ENCODE assay signal across 1 cellular context in the genomic region with DNA sequence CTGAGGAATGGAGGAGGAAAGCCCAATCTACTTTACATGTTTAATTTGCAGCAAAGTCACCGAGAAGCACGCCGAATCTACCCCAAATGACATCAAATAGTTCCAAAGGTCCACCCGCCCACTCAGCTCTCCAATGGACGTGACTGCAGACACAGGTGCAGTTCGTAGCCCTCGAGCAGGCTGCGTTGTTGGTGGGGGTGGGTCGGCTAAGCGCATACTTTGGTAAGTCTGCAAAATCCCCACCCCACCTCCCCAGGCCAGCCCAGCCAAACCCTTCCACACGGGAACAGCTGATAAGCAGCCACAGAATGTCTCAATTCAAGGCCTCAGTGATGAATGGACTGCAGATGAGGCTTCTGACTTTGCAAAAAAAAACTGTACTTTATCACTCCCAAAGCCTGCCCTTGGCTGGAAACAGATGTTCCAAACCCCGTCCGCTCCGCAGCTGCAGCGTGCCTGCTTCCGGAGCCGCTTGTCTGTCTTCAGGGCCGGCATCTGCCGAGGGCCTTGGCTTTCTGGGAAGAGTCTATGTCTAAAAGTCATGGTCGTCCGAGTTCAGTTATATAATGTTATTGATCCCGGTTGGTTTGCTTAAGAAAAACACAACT.
TF ChIP-seq lines count a peak whose summit lies in the region.

No MANE protein-coding gene starts in this region.

TF ChIP-seq in HepG2, 621 proteins besides CTCF, POLR2A, EP300 and RAD21 (continued from another document):
- TF ChIP-seq, protein P1, sequence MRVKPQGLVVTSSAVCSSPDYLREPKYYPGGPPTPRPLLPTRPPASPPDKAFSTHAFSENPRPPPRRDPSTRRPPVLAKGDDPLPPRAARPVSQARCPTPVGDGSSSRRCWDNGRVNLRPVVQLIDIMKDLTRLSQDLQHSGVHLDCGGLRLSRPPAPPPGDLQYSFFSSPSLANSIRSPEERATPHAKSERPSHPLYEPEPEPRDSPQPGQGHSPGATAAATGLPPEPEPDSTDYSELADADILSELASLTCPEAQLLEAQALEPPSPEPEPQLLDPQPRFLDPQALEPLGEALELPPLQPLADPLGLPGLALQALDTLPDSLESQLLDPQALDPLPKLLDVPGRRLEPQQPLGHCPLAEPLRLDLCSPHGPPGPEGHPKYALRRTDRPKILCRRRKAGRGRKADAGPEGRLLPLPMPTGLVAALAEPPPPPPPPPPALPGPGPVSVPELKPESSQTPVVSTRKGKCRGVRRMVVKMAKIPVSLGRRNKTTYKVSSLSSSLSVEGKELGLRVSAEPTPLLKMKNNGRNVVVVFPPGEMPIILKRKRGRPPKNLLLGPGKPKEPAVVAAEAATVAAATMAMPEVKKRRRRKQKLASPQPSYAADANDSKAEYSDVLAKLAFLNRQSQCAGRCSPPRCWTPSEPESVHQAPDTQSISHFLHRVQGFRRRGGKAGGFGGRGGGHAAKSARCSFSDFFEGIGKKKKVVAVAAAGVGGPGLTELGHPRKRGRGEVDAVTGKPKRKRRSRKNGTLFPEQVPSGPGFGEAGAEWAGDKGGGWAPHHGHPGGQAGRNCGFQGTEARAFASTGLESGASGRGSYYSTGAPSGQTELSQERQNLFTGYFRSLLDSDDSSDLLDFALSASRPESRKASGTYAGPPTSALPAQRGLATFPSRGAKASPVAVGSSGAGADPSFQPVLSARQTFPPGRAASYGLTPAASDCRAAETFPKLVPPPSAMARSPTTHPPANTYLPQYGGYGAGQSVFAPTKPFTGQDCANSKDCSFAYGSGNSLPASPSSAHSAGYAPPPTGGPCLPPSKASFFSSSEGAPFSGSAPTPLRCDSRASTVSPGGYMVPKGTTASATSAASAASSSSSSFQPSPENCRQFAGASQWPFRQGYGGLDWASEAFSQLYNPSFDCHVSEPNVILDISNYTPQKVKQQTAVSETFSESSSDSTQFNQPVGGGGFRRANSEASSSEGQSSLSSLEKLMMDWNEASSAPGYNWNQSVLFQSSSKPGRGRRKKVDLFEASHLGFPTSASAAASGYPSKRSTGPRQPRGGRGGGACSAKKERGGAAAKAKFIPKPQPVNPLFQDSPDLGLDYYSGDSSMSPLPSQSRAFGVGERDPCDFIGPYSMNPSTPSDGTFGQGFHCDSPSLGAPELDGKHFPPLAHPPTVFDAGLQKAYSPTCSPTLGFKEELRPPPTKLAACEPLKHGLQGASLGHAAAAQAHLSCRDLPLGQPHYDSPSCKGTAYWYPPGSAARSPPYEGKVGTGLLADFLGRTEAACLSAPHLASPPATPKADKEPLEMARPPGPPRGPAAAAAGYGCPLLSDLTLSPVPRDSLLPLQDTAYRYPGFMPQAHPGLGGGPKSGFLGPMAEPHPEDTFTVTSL (CRISPR knock-in tag; IDR thresholded peaks at IDR 0.05; ENCODE audit: borderline replicate concordance), result 0 out of 2 replicates have a peak, but pooled peaks have one; percentile 55
- TF ChIP-seq, protein P2, sequence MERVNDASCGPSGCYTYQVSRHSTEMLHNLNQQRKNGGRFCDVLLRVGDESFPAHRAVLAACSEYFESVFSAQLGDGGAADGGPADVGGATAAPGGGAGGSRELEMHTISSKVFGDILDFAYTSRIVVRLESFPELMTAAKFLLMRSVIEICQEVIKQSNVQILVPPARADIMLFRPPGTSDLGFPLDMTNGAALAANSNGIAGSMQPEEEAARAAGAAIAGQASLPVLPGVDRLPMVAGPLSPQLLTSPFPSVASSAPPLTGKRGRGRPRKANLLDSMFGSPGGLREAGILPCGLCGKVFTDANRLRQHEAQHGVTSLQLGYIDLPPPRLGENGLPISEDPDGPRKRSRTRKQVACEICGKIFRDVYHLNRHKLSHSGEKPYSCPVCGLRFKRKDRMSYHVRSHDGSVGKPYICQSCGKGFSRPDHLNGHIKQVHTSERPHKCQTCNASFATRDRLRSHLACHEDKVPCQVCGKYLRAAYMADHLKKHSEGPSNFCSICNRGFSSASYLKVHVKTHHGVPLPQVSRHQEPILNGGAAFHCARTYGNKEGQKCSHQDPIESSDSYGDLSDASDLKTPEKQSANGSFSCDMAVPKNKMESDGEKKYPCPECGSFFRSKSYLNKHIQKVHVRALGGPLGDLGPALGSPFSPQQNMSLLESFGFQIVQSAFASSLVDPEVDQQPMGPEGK (CRISPR knock-in tag; IDR thresholded peaks at IDR 0.05), result 0 out of 2 replicates have a peak, but pooled peaks have one; percentile 25
- TF ChIP-seq NR2F6 (IDR thresholded peaks at IDR 0.05) (peak; percentile 14; the same call in 1 of the 2 replicates), NR2F6 (CRISPR knock-in tag; IDR thresholded peaks at IDR 0.05) (no peak), CREB1 (IDR thresholded peaks at IDR 0.05) (no peak), CREB1 (CRISPR knock-in tag; IDR thresholded peaks at IDR 0.05) (peak; percentile 18; the same call in 1 of the 2 replicates), HMG20A (CRISPR knock-in tag; IDR thresholded peaks at IDR 0.05; ENCODE audit: borderline replicate concordance) (0 out of 2 replicates have a peak, but pooled peaks have one; percentile 6), ZBTB42 (CRISPR knock-in tag; IDR thresholded peaks at IDR 0.05) (peak; percentile 94), HOXA3 (CRISPR knock-in tag; IDR thresholded peaks at IDR 0.05) (peak; percentile 64), ZNF232 (CRISPR knock-in tag; IDR thresholded peaks at IDR 0.05; ENCODE audit: borderline replicate concordance) (no peak), GABPA (IDR thresholded peaks at IDR 0.05; ENCODE audit: low read depth, low read length) (no peak), GABPA (CRISPR knock-in tag; IDR thresholded peaks at IDR 0.05; ENCODE audit: low read depth) (no peak), KDM2A (CRISPR knock-in tag; IDR thresholded peaks at IDR 0.05; ENCODE audit: borderline replicate concordance, low read depth) (peak; percentile 20; the same call in 1 of the 2 replicates), FOSL2 (CRISPR knock-in tag; IDR thresholded peaks at IDR 0.05) (0 out of 2 replicates have a peak, but pooled peaks have one; percentile 25), RXRA (CRISPR knock-in tag; IDR thresholded peaks at IDR 0.05) (peak; percentile 43; the same call in 1 of the 2 replicates), ZNF143 (CRISPR knock-in tag; IDR thresholded peaks at IDR 0.05) (no peak), ZBTB20 (CRISPR knock-in tag; IDR thresholded peaks at IDR 0.05; ENCODE audit: borderline replicate concordance, low read depth) (peak; percentile 40; the same call in 1 of the 2 replicates), SRSF1 (optimal IDR thresholded peaks at IDR 0.05; ENCODE audit: low read depth, low read length) (no peak)
- TF ChIP-seq, protein P3, sequence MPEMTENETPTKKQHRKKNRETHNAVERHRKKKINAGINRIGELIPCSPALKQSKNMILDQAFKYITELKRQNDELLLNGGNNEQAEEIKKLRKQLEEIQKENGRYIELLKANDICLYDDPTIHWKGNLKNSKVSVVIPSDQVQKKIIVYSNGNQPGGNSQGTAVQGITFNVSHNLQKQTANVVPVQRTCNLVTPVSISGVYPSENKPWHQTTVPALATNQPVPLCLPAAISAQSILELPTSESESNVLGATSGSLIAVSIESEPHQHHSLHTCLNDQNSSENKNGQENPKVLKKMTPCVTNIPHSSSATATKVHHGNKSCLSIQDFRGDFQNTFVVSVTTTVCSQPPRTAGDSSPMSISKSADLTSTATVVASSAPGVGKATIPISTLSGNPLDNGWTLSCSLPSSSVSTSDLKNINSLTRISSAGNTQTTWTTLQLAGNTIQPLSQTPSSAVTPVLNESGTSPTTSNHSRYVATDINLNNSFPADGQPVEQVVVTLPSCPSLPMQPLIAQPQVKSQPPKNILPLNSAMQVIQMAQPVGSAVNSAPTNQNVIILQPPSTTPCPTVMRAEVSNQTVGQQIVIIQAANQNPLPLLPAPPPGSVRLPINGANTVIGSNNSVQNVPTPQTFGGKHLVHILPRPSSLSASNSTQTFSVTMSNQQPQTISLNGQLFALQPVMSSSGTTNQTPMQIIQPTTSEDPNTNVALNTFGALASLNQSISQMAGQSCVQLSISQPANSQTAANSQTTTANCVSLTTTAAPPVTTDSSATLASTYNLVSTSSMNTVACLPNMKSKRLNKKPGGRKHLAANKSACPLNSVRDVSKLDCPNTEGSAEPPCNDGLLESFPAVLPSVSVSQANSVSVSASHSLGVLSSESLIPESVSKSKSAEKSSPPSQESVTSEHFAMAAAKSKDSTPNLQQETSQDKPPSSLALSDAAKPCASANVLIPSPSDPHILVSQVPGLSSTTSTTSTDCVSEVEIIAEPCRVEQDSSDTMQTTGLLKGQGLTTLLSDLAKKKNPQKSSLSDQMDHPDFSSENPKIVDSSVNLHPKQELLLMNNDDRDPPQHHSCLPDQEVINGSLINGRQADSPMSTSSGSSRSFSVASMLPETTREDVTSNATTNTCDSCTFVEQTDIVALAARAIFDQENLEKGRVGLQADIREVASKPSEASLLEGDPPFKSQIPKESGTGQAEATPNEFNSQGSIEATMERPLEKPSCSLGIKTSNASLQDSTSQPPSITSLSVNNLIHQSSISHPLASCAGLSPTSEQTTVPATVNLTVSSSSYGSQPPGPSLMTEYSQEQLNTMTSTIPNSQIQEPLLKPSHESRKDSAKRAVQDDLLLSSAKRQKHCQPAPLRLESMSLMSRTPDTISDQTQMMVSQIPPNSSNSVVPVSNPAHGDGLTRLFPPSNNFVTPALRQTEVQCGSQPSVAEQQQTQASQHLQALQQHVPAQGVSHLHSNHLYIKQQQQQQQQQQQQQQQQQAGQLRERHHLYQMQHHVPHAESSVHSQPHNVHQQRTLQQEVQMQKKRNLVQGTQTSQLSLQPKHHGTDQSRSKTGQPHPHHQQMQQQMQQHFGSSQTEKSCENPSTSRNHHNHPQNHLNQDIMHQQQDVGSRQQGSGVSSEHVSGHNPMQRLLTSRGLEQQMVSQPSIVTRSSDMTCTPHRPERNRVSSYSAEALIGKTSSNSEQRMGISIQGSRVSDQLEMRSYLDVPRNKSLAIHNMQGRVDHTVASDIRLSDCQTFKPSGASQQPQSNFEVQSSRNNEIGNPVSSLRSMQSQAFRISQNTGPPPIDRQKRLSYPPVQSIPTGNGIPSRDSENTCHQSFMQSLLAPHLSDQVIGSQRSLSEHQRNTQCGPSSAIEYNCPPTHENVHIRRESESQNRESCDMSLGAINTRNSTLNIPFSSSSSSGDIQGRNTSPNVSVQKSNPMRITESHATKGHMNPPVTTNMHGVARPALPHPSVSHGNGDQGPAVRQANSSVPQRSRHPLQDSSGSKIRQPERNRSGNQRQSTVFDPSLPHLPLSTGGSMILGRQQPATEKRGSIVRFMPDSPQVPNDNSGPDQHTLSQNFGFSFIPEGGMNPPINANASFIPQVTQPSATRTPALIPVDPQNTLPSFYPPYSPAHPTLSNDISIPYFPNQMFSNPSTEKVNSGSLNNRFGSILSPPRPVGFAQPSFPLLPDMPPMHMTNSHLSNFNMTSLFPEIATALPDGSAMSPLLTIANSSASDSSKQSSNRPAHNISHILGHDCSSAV (CRISPR knock-in tag; IDR thresholded peaks at IDR 0.05; ENCODE audit: borderline replicate concordance), result 0 out of 2 replicates have a peak, but pooled peaks have one; percentile 22
- TF ChIP-seq, protein P4, sequence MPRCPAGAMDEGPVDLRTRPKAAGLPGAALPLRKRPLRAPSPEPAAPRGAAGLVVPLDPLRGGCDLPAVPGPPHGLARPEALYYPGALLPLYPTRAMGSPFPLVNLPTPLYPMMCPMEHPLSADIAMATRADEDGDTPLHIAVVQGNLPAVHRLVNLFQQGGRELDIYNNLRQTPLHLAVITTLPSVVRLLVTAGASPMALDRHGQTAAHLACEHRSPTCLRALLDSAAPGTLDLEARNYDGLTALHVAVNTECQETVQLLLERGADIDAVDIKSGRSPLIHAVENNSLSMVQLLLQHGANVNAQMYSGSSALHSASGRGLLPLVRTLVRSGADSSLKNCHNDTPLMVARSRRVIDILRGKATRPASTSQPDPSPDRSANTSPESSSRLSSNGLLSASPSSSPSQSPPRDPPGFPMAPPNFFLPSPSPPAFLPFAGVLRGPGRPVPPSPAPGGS (CRISPR knock-in tag; IDR thresholded peaks at IDR 0.05), result 0 out of 2 replicates have a peak, but pooled peaks have one; percentile 39
- TF ChIP-seq, protein P5, sequence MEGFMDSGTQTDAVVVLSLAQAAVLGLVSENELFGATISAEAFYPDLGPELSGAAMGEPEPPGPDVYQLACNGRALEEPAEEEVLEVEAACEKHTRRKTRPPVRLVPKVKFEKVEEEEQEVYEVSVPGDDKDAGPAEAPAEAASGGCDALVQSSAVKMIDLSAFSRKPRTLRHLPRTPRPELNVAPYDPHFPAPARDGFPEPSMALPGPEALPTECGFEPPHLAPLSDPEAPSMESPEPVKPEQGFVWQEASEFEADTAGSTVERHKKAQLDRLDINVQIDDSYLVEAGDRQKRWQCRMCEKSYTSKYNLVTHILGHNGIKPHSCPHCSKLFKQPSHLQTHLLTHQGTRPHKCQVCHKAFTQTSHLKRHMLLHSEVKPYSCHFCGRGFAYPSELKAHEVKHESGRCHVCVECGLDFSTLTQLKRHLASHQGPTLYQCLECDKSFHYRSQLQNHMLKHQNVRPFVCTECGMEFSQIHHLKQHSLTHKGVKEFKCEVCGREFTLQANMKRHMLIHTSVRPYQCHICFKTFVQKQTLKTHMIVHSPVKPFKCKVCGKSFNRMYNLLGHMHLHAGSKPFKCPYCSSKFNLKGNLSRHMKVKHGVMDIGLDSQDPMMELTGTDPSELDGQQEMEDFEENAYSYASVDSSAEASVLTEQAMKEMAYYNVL (CRISPR knock-in tag; IDR thresholded peaks at IDR 0.05; ENCODE audit: borderline replicate concordance), result peak; percentile 39; the same call in 1 of the 2 replicates
- TF ChIP-seq, protein P6, sequence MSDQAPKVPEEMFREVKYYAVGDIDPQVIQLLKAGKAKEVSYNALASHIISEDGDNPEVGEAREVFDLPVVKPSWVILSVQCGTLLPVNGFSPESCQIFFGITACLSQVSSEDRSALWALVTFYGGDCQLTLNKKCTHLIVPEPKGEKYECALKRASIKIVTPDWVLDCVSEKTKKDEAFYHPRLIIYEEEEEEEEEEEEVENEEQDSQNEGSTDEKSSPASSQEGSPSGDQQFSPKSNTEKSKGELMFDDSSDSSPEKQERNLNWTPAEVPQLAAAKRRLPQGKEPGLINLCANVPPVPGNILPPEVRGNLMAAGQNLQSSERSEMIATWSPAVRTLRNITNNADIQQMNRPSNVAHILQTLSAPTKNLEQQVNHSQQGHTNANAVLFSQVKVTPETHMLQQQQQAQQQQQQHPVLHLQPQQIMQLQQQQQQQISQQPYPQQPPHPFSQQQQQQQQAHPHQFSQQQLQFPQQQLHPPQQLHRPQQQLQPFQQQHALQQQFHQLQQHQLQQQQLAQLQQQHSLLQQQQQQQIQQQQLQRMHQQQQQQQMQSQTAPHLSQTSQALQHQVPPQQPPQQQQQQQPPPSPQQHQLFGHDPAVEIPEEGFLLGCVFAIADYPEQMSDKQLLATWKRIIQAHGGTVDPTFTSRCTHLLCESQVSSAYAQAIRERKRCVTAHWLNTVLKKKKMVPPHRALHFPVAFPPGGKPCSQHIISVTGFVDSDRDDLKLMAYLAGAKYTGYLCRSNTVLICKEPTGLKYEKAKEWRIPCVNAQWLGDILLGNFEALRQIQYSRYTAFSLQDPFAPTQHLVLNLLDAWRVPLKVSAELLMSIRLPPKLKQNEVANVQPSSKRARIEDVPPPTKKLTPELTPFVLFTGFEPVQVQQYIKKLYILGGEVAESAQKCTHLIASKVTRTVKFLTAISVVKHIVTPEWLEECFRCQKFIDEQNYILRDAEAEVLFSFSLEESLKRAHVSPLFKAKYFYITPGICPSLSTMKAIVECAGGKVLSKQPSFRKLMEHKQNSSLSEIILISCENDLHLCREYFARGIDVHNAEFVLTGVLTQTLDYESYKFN (CRISPR knock-in tag; conservative IDR thresholded peaks at IDR 0.05), result peak; percentile 67
